In the genomic region with DNA sequence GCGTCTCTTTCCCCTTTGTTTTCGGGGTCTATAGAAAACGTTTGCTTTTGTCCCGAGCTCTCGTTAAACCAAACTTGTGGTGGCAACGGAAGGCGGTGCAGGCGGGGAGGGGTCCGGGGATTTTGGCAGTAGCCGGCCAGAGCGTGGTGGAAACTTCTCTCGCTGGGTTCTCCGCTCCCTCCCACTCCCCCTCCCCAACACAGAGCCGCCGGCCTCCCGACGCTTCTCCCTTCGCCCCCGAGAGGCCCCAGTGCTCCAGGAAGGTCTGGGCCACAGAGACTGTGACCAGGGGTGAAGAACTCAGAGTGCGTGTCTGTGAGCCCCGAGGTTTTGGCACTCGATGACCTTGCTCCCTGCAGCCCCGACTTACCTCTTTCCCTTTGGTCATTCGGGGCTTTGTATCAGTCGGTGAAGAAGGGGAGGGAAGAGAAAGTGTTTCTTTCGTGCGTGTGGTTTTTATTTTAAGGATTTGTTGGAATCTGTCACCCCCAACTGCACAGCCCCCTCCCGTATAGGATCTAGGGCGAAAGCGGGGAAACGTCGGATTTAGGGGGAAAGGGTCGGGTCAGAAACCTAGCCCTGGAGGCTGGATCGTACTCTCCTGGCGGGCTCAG, we compare ENCODE assay signal across 8 cellular contexts. TPM values are rescaled to one million over a fixed set of nuclear protein-coding genes. Genes with fewer than 3 reads are reported as not detected.
DNase-seq lines count a peak whose midpoint lies in the region; ATAC-seq and TF ChIP-seq lines count a peak whose summit lies in the region.

No MANE protein-coding gene starts in this region.

- H3K36me3 ChIP-seq in BE2C, result no peaks in the 10 kb centered on the region
- no peaks in the 10 kb centered on the region for H3K36me3 ChIP-seq in HUES6 (ENCODE audit: control insufficient read depth, insufficient read depth, low read length)

- H3K27ac Mint-ChIP-seq in naive thymus-derived CD8-positive, alpha-beta T cell, result peak overlapping the region in 8 of 10 donors; percentile 20 to 91 (median 69)

- no peaks in the 10 kb centered on the region for H3K4me1 ChIP-seq in BE2C
- H3K4me1 ChIP-seq in HUES6 (ENCODE audit: control insufficient read depth, insufficient read depth, low read length), result peaks cover 29% of the 10 kb centered on the region

- peak overlapping the region; percentile 94 for H3K9ac ChIP-seq in HUES6 (ENCODE audit: low read length)

- TF ChIP-seq CTCF in BE2C (IDR thresholded peaks at IDR 0.05; ENCODE audit: low read depth, low read length) (no peak), cardiac fibroblast (IDR thresholded peaks at IDR 0.05; ENCODE audit: low read depth, low read length) (no peak)

- H3K4me3 ChIP-seq in BE2C (ENCODE audit: low read depth, low read length) (peak overlapping the region; percentile 53), HUES6 (ENCODE audit: low read depth, low read length) (peak overlapping the region; percentile 58), cardiac fibroblast (replicated peaks in 1 of 2; ENCODE audit: low read depth in 2 of 2, low read length in 2 of 2) (peak overlapping the region; percentile 19 to 30)

- peak overlapping the region; percentile 75 to 91 (median 84) for H3K4me3 Mint-ChIP-seq in naive thymus-derived CD8-positive, alpha-beta T cell

- POLR2A ChIA-PET in naive thymus-derived CD8-positive, alpha-beta T cell (lab: Charles Lee), result interaction anchor here (1.2 to 4.6 kb wide), 7 partner anchors 10 to 70 kb away, joined by 3 to 55 read pairs (median 8); partner anchors contain the start of gene BCOR

- H3K36me3 Mint-ChIP-seq in naive thymus-derived CD8-positive, alpha-beta T cell, result no peaks in the 10 kb centered on the region

- no peak for DNase-seq in BE2C
- DNase-seq in cardiac fibroblast (ENCODE audit: low read depth in 2 of 2), result no peak
- DNase-seq in naive thymus-derived CD8-positive, alpha-beta T cell, result no peak
- DNase-seq in NCI-H2029 treated with DMSO at 0.1 percent for 48 hours (lab: John Stamatoyannopoulos, UW), result no peak
- DNase-seq in NCI-H748 treated with DMSO at 0.1 percent for 48 hours (lab: John Stamatoyannopoulos, UW), result no peak
- no peak for DNase-seq in NCI-H510A (lab: John Stamatoyannopoulos, UW)

- H3K27me3 ChIP-seq in BE2C (no peaks in the 10 kb centered on the region), HUES6 (ENCODE audit: control insufficient read depth, insufficient read depth, low read length) (peaks cover 55% of the 10 kb centered on the region)

- peaks cover 4 to 19% (median 12%) of the 10 kb centered on the region in 4 donors for H3K4me1 Mint-ChIP-seq in naive thymus-derived CD8-positive, alpha-beta T cell

- H3K27me3 Mint-ChIP-seq in naive thymus-derived CD8-positive, alpha-beta T cell, result no peaks in the 10 kb centered on the region

- H3K9me3 ChIP-seq in BE2C (no peaks in the 10 kb centered on the region), HUES6 (ENCODE audit: control insufficient read depth, insufficient read depth, low read depth, low read length) (no peaks in the 10 kb centered on the region; the same call in 1 of the 2 replicates)

- no peak for ATAC-seq in naive thymus-derived CD8-positive, alpha-beta T cell
- ATAC-seq in GM19023 (IDR thresholded peaks at IDR 0.05; ENCODE audit: unreplicated experiment), result no peak

- peak overlapping the region; percentile 47; the same call in 1 of the 2 replicates for H3K27ac ChIP-seq in HUES6 (ENCODE audit: low read depth, low read length)

- peaks cover 0 to 5% (median 0%) of the 10 kb centered on the region in 9 donors for H3K9me3 Mint-ChIP-seq in naive thymus-derived CD8-positive, alpha-beta T cell

RNA-seq across cellular contexts. Expression of gene BCOR, which starts 9.0 kb away (rescaled TPM):
- polyA plus RNA-seq in BE2C (2012; ENCODE audit: insufficient read depth, insufficient read length, low read depth), result 61.8 TPM
- 10 to 100 TPM; 31.6 to 35.9 TPM for total RNA-seq in naive thymus-derived CD8-positive, alpha-beta T cell
- polyA plus RNA-seq in naive thymus-derived CD8-positive, alpha-beta T cell, result 1 to 10 TPM; 2.5 to 7.7 (median 6.6) TPM
